Comparison of ENCODE assay signal across 8 cellular contexts in the genomic region with DNA sequence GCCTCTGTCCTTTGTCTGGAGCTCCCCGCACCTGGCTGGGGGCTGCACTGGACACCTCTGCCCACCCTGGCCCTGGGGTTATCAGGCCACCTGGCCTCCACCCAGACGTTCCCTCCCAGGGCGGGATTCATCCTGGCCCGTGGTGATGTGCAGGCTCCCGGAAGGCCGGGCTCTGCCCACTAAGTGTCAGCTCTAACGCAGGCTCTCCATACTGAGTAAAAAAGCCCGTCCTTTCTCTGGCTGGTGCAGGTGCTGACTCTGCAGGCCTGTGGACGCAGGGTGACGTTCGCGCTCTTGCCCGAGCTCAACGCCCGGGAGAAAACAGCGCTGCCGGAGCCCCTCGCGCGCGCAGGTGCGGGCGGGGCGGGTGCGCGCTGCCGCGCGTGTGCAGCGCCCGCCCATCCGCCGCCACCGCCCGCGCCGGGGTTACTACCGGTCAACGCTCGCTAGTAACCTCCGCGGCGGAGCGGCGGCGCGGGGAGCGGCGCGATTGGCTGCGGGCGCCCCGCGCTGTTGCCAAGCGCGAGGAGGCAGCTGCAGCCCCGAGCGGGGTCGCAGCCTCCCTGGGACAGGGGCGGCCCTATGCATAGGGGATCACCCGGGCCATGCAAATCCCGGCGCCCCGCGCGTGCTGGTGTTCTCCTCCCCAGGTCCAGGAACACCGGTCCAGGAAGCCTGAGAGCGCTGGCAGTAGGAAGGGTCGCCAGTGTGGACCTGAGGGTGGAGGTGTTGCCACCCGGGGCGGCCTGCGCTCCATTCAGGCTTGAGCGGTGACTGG. TPM values are rescaled to one million over a fixed set of nuclear protein-coding genes. Genes with fewer than 3 reads are reported as not detected.
DNase-seq lines count a peak whose midpoint lies in the region; ATAC-seq lines count a peak whose summit lies in the region.

No MANE protein-coding gene starts in this region.

- no peaks in the 10 kb centered on the region for H3K36me3 ChIP-seq in effector memory CD4-positive, alpha-beta T cell (ENCODE audit: control insufficient read depth, insufficient read depth, low read length)
- no peaks in the 10 kb centered on the region for H3K36me3 ChIP-seq in mesodermal cell (ENCODE audit: control insufficient read depth, insufficient read depth, low read length)
- H3K36me3 ChIP-seq in SJCRH30 = no peaks in the 10 kb centered on the region

- no peaks in the 10 kb centered on the region for H3K9me3 ChIP-seq in effector memory CD4-positive, alpha-beta T cell (ENCODE audit: control insufficient read depth, low read length)
- H3K9me3 ChIP-seq in mesodermal cell (ENCODE audit: control insufficient read depth, low read length) (no peaks in the 10 kb centered on the region), SJCRH30 (replicated peaks) (no peaks in the 10 kb centered on the region)

- peak; percentile 40 for ATAC-seq in HG02798 (IDR thresholded peaks at IDR 0.05; ENCODE audit: poor library complexity, unreplicated experiment)

- WGBS in mesodermal cell (ENCODE audit: insufficient coverage in 2 of 2), 2 experiments = 2 to 4% methylated on average over 54 to 71 of the region's 73 CpGs

- DNase-seq in DMS153 treated with DMSO at 0.1 percent for 48 hours (lab: John Stamatoyannopoulos, UW; ENCODE audit: unreplicated experiment) = peak; percentile 56
- peak; percentile 71 for DNase-seq in NCI-H526 treated with DMSO at 0.1 percent for 48 hours (lab: John Stamatoyannopoulos, UW)
- DNase-seq in activated CD8-positive, alpha-beta memory T cell treated with anti-CD3 and anti-CD28 coated beads for 48 hours (ENCODE audit: low read depth in 2 of 3, low spot score in 2 of 3) = peak; percentile 37 to 65 (median 53)
- DNase-seq in effector memory CD4-positive, alpha-beta T cell = peak; percentile 80 to 81 (median 80)
- DNase-seq in stimulated activated CD8-positive, alpha-beta memory T cell treated with anti-CD3 and anti-CD28 coated beads, Interleukin-15, amount 100 ng/mL, for 1 hour (ENCODE audit: low read depth) = peak; percentile 46
- DNase-seq in SJCRH30 = no peak

- H3K27ac ChIP-seq in effector memory CD4-positive, alpha-beta T cell (ENCODE audit: insufficient read depth, low read length, poor library complexity, severe bottlenecking) = peak overlapping the region; percentile 97
- H3K27ac ChIP-seq in mesodermal cell (ENCODE audit: low read depth, low read length, severe bottlenecking) = no peak overlapping the region
- H3K27ac ChIP-seq in SJCRH30 = no peak overlapping the region

- peaks cover 84% of the 10 kb centered on the region for H3K4me1 ChIP-seq in effector memory CD4-positive, alpha-beta T cell (ENCODE audit: control insufficient read depth, insufficient read depth, low read length, poor library complexity, severe bottlenecking)
- H3K4me1 ChIP-seq in mesodermal cell (ENCODE audit: control insufficient read depth, insufficient read depth, low read length, poor library complexity, severe bottlenecking) (peaks cover 8% of the 10 kb centered on the region), SJCRH30 (no peaks in the 10 kb centered on the region)

- peak overlapping the region; percentile 46 for H3K4me3 ChIP-seq in effector memory CD4-positive, alpha-beta T cell (ENCODE audit: insufficient read depth, low read depth, low read length, poor library complexity, severe bottlenecking)
- H3K4me3 ChIP-seq in mesodermal cell (ENCODE audit: extremely low read depth, insufficient read depth, low read length, poor library complexity, severe bottlenecking) (peak overlapping the region; percentile 30), SJCRH30 (no peak overlapping the region)

- H3K27me3 ChIP-seq in effector memory CD4-positive, alpha-beta T cell (replicated peaks; ENCODE audit: control insufficient read depth, insufficient read depth, low read length, poor library complexity, severe bottlenecking) = no peaks in the 10 kb centered on the region
- H3K27me3 ChIP-seq in SJCRH30 = no peaks in the 10 kb centered on the region

RNA-seq across cellular contexts. Expression of a gene that starts 15.7 kb away (rescaled TPM):
- polyA plus RNA-seq in mesodermal cell (2013, experiment 1 of 2) = 3.7 TPM
- polyA plus RNA-seq in mesodermal cell (2013, experiment 2 of 2) = 2.4 TPM
- total RNA-seq in SJCRH30 (2014; rRNA removed; shearing (Covaris generic)) = 0.03 and 0.04 TPM in 2 replicates

Comparison
In these comparisons a context has a peak if more than half of its experiments do, and no peak if none do; other contexts are left out.
1. DNase-seq: peak in DMS153 treated with DMSO at 0.1 percent for 48 hours (single experiment), NCI-H526 treated with DMSO at 0.1 percent for 48 hours (single experiment), activated CD8-positive, alpha-beta memory T cell treated with anti-CD3 and anti-CD28 coated beads for 48 hours (3 of 3), effector memory CD4-positive, alpha-beta T cell (3 of 3) and stimulated activated CD8-positive, alpha-beta memory T cell treated with anti-CD3 and anti-CD28 coated beads, Interleukin-15, amount 100 ng/mL, for 1 hour (single experiment); none in SJCRH30 (0 of 2).